1 cellular context compared by ENCODE assay signal in genomic region chr1:6513296-6513928, GRCh38.
TF ChIP-seq lines count a peak whose summit lies in the region.

No MANE protein-coding gene starts in this region.

TF ChIP-seq in K562, 482 proteins besides CTCF, POLR2A, EP300 and RAD21:
- no peak for TF ChIP-seq CHCHD3 (CRISPR knock-in tag; IDR thresholded peaks at IDR 0.05)
- no peak for TF ChIP-seq EP400 (IDR thresholded peaks at IDR 0.05)
- TF ChIP-seq PHTF2 (CRISPR knock-in tag; IDR thresholded peaks at IDR 0.05), result no peak
- no peak for TF ChIP-seq HNRNPUL1 (IDR thresholded peaks at IDR 0.05; ENCODE audit: low read length)
- TF ChIP-seq EHMT2 (IDR thresholded peaks at IDR 0.05), result no peak
- TF ChIP-seq SAFB2 (IDR thresholded peaks at IDR 0.05; ENCODE audit: borderline replicate concordance, low read depth, low read length, severe bottlenecking), result no peak
- no peak for TF ChIP-seq SRSF7 (optimal IDR thresholded peaks at IDR 0.05; ENCODE audit: low read depth, low read length)
- no peak for TF ChIP-seq KLF1 (tag; IDR thresholded peaks at IDR 0.05)
- TF ChIP-seq ZNF274 (IDR thresholded peaks at IDR 0.05; ENCODE audit: borderline replicate concordance, low read depth, low read length), result no peak
- TF ChIP-seq TCFL5 (CRISPR knock-in tag; conservative IDR thresholded peaks at IDR 0.05), result no peak
- TF ChIP-seq CUX1 (CRISPR knock-in tag; IDR thresholded peaks at IDR 0.05), result no peak
- TF ChIP-seq NR1H2 (CRISPR knock-in tag; IDR thresholded peaks at IDR 0.05), result no peak
- TF ChIP-seq TCF15 (CRISPR knock-in tag; IDR thresholded peaks at IDR 0.05), result no peak
- no peak for TF ChIP-seq KLF16 (IDR thresholded peaks at IDR 0.05)
- TF ChIP-seq FOXK2 (conservative IDR thresholded peaks at IDR 0.05 in 1 of 2, IDR thresholded peaks at IDR 0.05 in 1 of 2; ENCODE audit: low read depth in 2 of 2), result no peak
- TF ChIP-seq VEZF1 (CRISPR knock-in tag; IDR thresholded peaks at IDR 0.05), result no peak
- no peak for TF ChIP-seq RREB1 (CRISPR knock-in tag; IDR thresholded peaks at IDR 0.05)
- TF ChIP-seq TEAD1 (CRISPR knock-in tag; IDR thresholded peaks at IDR 0.05), result no peak
- TF ChIP-seq NUFIP1 (IDR thresholded peaks at IDR 0.05; ENCODE audit: partially characterized antibody), result no peak
